In the genomic region with DNA sequence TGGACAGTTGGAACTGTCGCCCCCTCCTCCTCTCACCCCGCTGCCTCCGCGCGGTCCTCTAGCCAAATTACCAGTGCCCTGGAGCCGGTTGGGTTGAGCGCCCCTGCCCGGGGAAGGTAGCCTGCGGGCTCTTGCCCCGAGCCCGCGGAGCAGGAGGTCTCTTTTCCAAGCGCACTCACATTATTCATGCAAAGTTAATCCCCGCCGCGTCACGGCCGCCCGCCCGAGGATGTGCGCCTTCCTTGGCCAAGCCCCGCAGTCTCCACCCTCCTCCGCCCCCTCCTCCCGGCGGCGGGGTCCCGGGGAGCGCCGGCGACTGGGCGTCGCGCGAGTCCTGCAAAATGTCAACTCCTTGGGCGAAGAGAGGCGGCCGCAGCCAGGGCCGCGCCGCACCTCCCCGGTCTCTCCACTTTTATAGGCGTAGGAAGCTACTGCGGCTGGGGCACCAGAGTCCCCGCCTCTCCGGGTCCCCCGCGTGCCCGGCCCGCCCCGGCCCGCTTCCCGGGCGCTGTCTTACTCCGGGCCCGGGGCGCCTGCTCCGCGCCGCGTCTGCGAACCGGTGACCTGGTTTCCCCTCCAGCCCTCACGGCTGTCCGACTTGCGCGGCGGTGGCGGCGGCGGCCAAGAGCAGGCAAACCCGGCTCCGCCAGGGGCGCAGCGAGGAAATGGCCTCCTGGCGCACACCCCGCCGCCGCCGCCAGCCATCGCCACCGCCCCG, we compare ENCODE assay signal across 8 cellular contexts. TPM values are rescaled to one million over a fixed set of nuclear protein-coding genes. Genes with fewer than 3 reads are reported as not detected.
DNase-seq lines count a peak whose midpoint lies in the region; ATAC-seq and TF ChIP-seq lines count a peak whose summit lies in the region.

A gene (minus strand): TSS at position 235 of the 718 bp plus-strand sequence.

- ATAC-seq in GM18868 (IDR thresholded peaks at IDR 0.05; ENCODE audit: unreplicated experiment): peak; percentile 47
- ATAC-seq in activated T-helper 17 cell treated with anti-CD3 and anti-CD28 coated beads, Interleukin-2, amount 50 U/mL, for 72 hours (replicated peaks): no peak

- H3K27ac ChIP-seq in A673 (ENCODE audit: low read depth, low read length, poor library complexity, severe bottlenecking): no peak within 1 kb of the TSS

- no peak within 1 kb of the TSS for H3K27ac Mint-ChIP-seq in activated T-helper 17 cell treated with anti-CD3 and anti-CD28 coated beads, Interleukin-2, amount 50 U/mL, for 72 hours

- TF ChIP-seq EP300 in Ishikawa (IDR thresholded peaks at IDR 0.05; ENCODE audit: borderline replicate concordance): no peak

- peaks cover 11% of the 10 kb centered on the region for H3K4me1 ChIP-seq in A673 (ENCODE audit: insufficient read depth, low read length, poor library complexity, severe bottlenecking)

- H3K27me3 ChIP-seq in A673 (replicated peaks; ENCODE audit: insufficient read depth, low read depth, low read length, poor library complexity): peaks cover 53% of the 10 kb centered on the region

- H3K4me3 ChIP-seq in A673 (ENCODE audit: low read depth, low read length, poor library complexity, severe bottlenecking): peak within 1 kb of the TSS; percentile 46

- TF ChIP-seq CTCF in A673 (conservative IDR thresholded peaks at IDR 0.05; ENCODE audit: low read depth, low read length): peak; percentile 28; the same call in 1 of the 2 replicates

- H3K9me3 ChIP-seq in A673 (ENCODE audit: low read depth, low read length, poor library complexity, severe bottlenecking): no peaks in the 10 kb centered on the region

- H3K4me1 Mint-ChIP-seq in activated T-helper 17 cell treated with anti-CD3 and anti-CD28 coated beads, Interleukin-2, amount 50 U/mL, for 72 hours: no peaks in the 10 kb centered on the region

- intact Hi-C loops in A673 (cut with micrococcal nuclease; ENCODE audit: unreplicated experiment) (loop anchor here (1.0 to 10.0 kb wide), 2 partner anchors 230 to 495 kb away; no protein-coding TSS in a partner anchor), posterior vena cava (cut with DNase I) (loop anchor here (10.0 kb wide), 2 partner anchors 230 to 500 kb away; no protein-coding TSS in a partner anchor)

- peaks cover 31% of the 10 kb centered on the region for H3K27me3 Mint-ChIP-seq in activated T-helper 17 cell treated with anti-CD3 and anti-CD28 coated beads, Interleukin-2, amount 50 U/mL, for 72 hours

- peak; percentile 56 for DNase-seq in A673 (ENCODE audit: low spot score)
- DNase-seq in astrocyte of the hippocampus (ENCODE audit: low read depth, low spot score): peak; percentile 77
- DNase-seq in hippocampal formation (lab: John Stamatoyannopoulos, UW): peak; percentile 35 to 67
- DNase-seq in posterior vena cava (ENCODE audit: low spot score): peak; percentile 93
- DNase-seq in NCI-H2107 (lab: John Stamatoyannopoulos, UW): no peak

- peaks cover 3% of the 10 kb centered on the region for H3K9me3 Mint-ChIP-seq in activated T-helper 17 cell treated with anti-CD3 and anti-CD28 coated beads, Interleukin-2, amount 50 U/mL, for 72 hours

- BruUV-seq in A673 (replicated peaks; lab: Mats Ljungman, UMichigan): no TSS peak

- no peaks in the 10 kb centered on the region for H3K36me3 ChIP-seq in A673 (ENCODE audit: insufficient read depth, low read length, poor library complexity, severe bottlenecking)

- CTCF ChIA-PET in A673 (lab: Charles Lee): no interaction called here

- TF ChIP-seq RAD21 in Ishikawa (IDR thresholded peaks at IDR 0.05; ENCODE audit: low read depth): no peak

- H3K4me3 Mint-ChIP-seq in activated T-helper 17 cell treated with anti-CD3 and anti-CD28 coated beads, Interleukin-2, amount 50 U/mL, for 72 hours: no peak within 1 kb of the TSS

- no peaks in the 10 kb centered on the region for H3K36me3 Mint-ChIP-seq in activated T-helper 17 cell treated with anti-CD3 and anti-CD28 coated beads, Interleukin-2, amount 50 U/mL, for 72 hours (ENCODE audit: low read depth)

- POLR2A ChIA-PET in A673 (lab: Charles Lee; ENCODE audit: low non-redundant PET): no interaction called here

TF ChIP-seq in Ishikawa, 13 proteins besides CTCF, POLR2A, EP300 and RAD21:
- TF ChIP-seq, protein P1, sequence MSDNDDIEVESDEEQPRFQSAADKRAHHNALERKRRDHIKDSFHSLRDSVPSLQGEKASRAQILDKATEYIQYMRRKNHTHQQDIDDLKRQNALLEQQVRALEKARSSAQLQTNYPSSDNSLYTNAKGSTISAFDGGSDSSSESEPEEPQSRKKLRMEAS (IDR thresholded peaks at IDR 0.05): 0 out of 2 replicates have a peak, but pooled peaks have one; percentile 34
- TF ChIP-seq TCF12 (IDR thresholded peaks at IDR 0.05; ENCODE audit: low read depth): 0 out of 2 replicates have a peak, but pooled peaks have one; percentile 1
- peak; percentile 42; the same call in 1 of the 2 replicates for TF ChIP-seq TAF1 (IDR thresholded peaks at IDR 0.05; ENCODE audit: low read depth)
- peak; percentile 69 for TF ChIP-seq YY1 (IDR thresholded peaks at IDR 0.05; ENCODE audit: low read depth)
- TF ChIP-seq TEAD4 (IDR thresholded peaks at IDR 0.05): peak; percentile 2; the same call in 1 of the 2 replicates
- TF ChIP-seq ZBTB7A (IDR thresholded peaks at IDR 0.05; ENCODE audit: low read depth): no peak; the same call in 1 of the 2 replicates
- peak; percentile 29; the same call in 1 of the 2 replicates for TF ChIP-seq EGR1 (IDR thresholded peaks at IDR 0.05)
- TF ChIP-seq CEBPB (IDR thresholded peaks at IDR 0.05): no peak
- peak; percentile 26; the same call in 1 of the 2 replicates for TF ChIP-seq CREB1 (IDR thresholded peaks at IDR 0.05; ENCODE audit: low read depth)
- TF ChIP-seq, protein P2, sequence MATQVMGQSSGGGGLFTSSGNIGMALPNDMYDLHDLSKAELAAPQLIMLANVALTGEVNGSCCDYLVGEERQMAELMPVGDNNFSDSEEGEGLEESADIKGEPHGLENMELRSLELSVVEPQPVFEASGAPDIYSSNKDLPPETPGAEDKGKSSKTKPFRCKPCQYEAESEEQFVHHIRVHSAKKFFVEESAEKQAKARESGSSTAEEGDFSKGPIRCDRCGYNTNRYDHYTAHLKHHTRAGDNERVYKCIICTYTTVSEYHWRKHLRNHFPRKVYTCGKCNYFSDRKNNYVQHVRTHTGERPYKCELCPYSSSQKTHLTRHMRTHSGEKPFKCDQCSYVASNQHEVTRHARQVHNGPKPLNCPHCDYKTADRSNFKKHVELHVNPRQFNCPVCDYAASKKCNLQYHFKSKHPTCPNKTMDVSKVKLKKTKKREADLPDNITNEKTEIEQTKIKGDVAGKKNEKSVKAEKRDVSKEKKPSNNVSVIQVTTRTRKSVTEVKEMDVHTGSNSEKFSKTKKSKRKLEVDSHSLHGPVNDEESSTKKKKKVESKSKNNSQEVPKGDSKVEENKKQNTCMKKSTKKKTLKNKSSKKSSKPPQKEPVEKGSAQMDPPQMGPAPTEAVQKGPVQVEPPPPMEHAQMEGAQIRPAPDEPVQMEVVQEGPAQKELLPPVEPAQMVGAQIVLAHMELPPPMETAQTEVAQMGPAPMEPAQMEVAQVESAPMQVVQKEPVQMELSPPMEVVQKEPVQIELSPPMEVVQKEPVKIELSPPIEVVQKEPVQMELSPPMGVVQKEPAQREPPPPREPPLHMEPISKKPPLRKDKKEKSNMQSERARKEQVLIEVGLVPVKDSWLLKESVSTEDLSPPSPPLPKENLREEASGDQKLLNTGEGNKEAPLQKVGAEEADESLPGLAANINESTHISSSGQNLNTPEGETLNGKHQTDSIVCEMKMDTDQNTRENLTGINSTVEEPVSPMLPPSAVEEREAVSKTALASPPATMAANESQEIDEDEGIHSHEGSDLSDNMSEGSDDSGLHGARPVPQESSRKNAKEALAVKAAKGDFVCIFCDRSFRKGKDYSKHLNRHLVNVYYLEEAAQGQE (IDR thresholded peaks at IDR 0.05; ENCODE audit: low read depth): no peak

RNA-seq across cellular contexts. Expression of the gene that starts here (rescaled TPM):
- total RNA-seq in A673 (2021) (0.11 and 0.22 TPM in 2 replicates), posterior vena cava (10 to 100 TPM; 25.0 to 32.5 TPM)
- not detected for total RNA-seq in activated T-helper 17 cell treated with anti-CD3 and anti-CD28 coated beads, Interleukin-2, amount 50 U/mL, for 72 hours

Comparison
In these comparisons a context has a peak if more than half of its experiments do, and no peak if none do; other contexts are left out.
1. RNA of the gene that starts here (total RNA-seq): 25.0 to 32.5 TPM in posterior vena cava; 0.11 to 0.22 TPM in A673 and not detected in activated T-helper 17 cell treated with anti-CD3 and anti-CD28 coated beads, Interleukin-2, amount 50 U/mL, for 72 hours; every median in the first group is over 10 times any median in the second.
2. Peak in DNase-seq and H3K4me3 ChIP-seq in A673; RNA of the gene not detected or under 1 TPM.